Comparison of ENCODE assay signal across 39 cellular contexts in the genomic region with DNA sequence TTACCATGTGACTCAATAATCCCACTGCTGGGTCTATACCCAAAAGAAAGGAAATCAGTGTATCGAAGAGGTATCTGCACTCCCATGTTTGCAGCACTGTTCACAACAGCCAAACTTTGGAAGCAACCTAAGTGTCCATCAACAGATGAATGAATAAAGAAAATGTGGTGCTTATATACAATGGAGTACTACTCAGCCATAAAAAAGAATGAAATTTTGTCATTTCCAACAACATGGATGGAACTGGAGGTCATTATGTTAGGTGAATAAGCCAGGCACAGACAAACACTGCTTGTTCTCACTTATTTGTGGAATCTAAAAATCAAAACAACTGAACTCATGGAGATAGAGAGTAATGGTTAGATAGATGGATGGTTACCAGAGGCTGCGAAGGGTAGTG.
"Had no signal": no experiment of that assay in that cellular context is flagged by ENCODE, and none has a peak within 500 bp of the region (broad histone marks: within the 10 kb centered on the region; RNA-seq: fewer than 3 reads in every experiment).

No MANE protein-coding gene starts in this region.

- H3K4me1 ChIP-seq: adrenal gland, ascending aorta, body of pancreas, breast epithelium had no signal

- DNase-seq: activated effector memory CD4-positive, alpha-beta T cell treated with anti-CD3 and anti-CD28 coated beads, Interleukin-2, amount 50 U/mL, for 16 hours; activated effector memory CD4-positive, alpha-beta T cell treated with Interleukin-2 at 50 U/mL for 16 hours; activated gamma-delta T cell; activated gamma-delta T cell treated with Interleukin-2 at 50 U/mL for 16 hours; activated naive CD4-positive, alpha-beta T cell; activated naive CD4-positive, alpha-beta T cell treated with anti-CD3 and anti-CD28 coated beads for 36 hours; activated naive CD4-positive, alpha-beta T cell treated with anti-CD3 and anti-CD28 coated beads, Interleukin-2, amount 10 ng/mL, durations not matched to agents 7 days and 5 days; activated naive CD4-positive, alpha-beta T cell treated with anti-CD3 and anti-CD28 coated beads, Interleukin-2, amount 50 U/mL, for 16 hours; activated naive CD4-positive, alpha-beta T cell treated with Interleukin-2 at 50 U/mL for 16 hours; activated naive CD8-positive, alpha-beta T cell treated with anti-CD3 and anti-CD28 coated beads for 36 hours; activated naive CD8-positive, alpha-beta T cell treated with anti-CD3 and anti-CD28 coated beads, Interleukin-2, amount 10 ng/mL, durations not matched to agents 7 days and 5 days; activated naive CD8-positive, alpha-beta T cell treated with anti-CD3 and anti-CD28 coated beads, Interleukin-2, amount 50 U/mL, for 24 hours; activated T-cell treated with anti-CD3 and anti-CD28 coated beads, Interleukin-2, amount 50 U/mL, for 24 hours; activated T-cell treated with anti-CD3 and anti-CD28 coated beads, Interleukin-2, amount 50 U/mL, for 4 hours; activated T-cell treated with anti-CD3 and anti-CD28 coated beads, Interleukin-2, amount 50 U/mL, for 48 hours; activated T-cell treated with anti-CD3 and anti-CD28 coated beads, Interleukin-2, amount 50 U/mL, for 72 hours; adrenal gland; amniotic stem cell; amygdala; anterior cingulate cortex; aorta; body of pancreas; brain microvascular endothelial cell; caudate nucleus; central memory CD4-positive, alpha-beta T cell; cerebellar nuclear complex had no signal

- H3K36me3 ChIP-seq: adrenal gland, breast epithelium had no signal

- FAIRE-seq: astrocyte, bronchial epithelial cell had no signal

- H3K27me3 Mint-ChIP-seq: activated naive CD4-positive, alpha-beta T cell treated with anti-CD3 and anti-CD28 coated beads, Interleukin-2, amount 10 ng/mL, durations not matched to agents 7 days and 5 days; activated naive CD4-positive, alpha-beta T cell treated with anti-CD3 and anti-CD28 coated beads, Interleukin-2, amount 50 U/mL, for 24 hours; activated naive CD8-positive, alpha-beta T cell; activated naive CD8-positive, alpha-beta T cell treated with anti-CD3 and anti-CD28 coated beads for 36 hours; activated naive CD8-positive, alpha-beta T cell treated with anti-CD3 and anti-CD28 coated beads, Interleukin-2, amount 10 ng/mL, durations not matched to agents 7 days and 5 days; activated naive CD8-positive, alpha-beta T cell treated with anti-CD3 and anti-CD28 coated beads, Interleukin-2, amount 50 U/mL, for 24 hours; activated T-cell treated with anti-CD3 and anti-CD28 coated beads, Interleukin-2, amount 50 U/mL, for 24 hours; activated T-helper 17 cell treated with anti-CD3 and anti-CD28 coated beads, Interleukin-2, amount 50 U/mL, for 72 hours; brain; central memory CD8-positive, alpha-beta T cell had no signal

- H3K9me3 ChIP-seq: adrenal gland, ascending aorta, body of pancreas, breast epithelium had no signal

- H3K4me3 ChIP-seq: adrenal gland, ascending aorta, body of pancreas, breast epithelium, cardiac muscle cell had no signal

- H3K4me3 Mint-ChIP-seq: activated naive CD4-positive, alpha-beta T cell treated with anti-CD3 and anti-CD28 coated beads for 36 hours; activated naive CD4-positive, alpha-beta T cell treated with anti-CD3 and anti-CD28 coated beads, Interleukin-2, amount 10 ng/mL, durations not matched to agents 7 days and 5 days; activated naive CD4-positive, alpha-beta T cell treated with anti-CD3 and anti-CD28 coated beads, Interleukin-2, amount 50 U/mL, for 24 hours; activated naive CD8-positive, alpha-beta T cell; activated naive CD8-positive, alpha-beta T cell treated with anti-CD3 and anti-CD28 coated beads for 36 hours; activated naive CD8-positive, alpha-beta T cell treated with anti-CD3 and anti-CD28 coated beads, Interleukin-2, amount 10 ng/mL, durations not matched to agents 7 days and 5 days; activated naive CD8-positive, alpha-beta T cell treated with anti-CD3 and anti-CD28 coated beads, Interleukin-2, amount 50 U/mL, for 24 hours; activated T-cell treated with anti-CD3 and anti-CD28 coated beads, Interleukin-2, amount 50 U/mL, for 24 hours; activated T-cell treated with anti-CD3 and anti-CD28 coated beads, Interleukin-2, amount 50 U/mL, for 4 hours; activated T-cell treated with anti-CD3 and anti-CD28 coated beads, Interleukin-2, amount 50 U/mL, for 72 hours; activated T-helper 1 cell treated with anti-CD3 and anti-CD28 coated beads, Interleukin-12 subunit alpha, Interleukin-12 subunit beta, Interleukin-2, Interleukin-4 antibody, amounts not matched to agents 30 ng/mL and 10 ng/mL and 1 ng/mL, durations not matched to agents 14 hours and 24 hours and 36 hours; activated T-helper 17 cell treated with anti-CD3 and anti-CD28 coated beads, Interleukin-2, amount 50 U/mL, for 72 hours; brain; central memory CD8-positive, alpha-beta T cell had no signal

- H3K27ac Mint-ChIP-seq: activated naive CD4-positive, alpha-beta T cell treated with anti-CD3 and anti-CD28 coated beads for 36 hours; activated naive CD4-positive, alpha-beta T cell treated with anti-CD3 and anti-CD28 coated beads, Interleukin-2, amount 10 ng/mL, durations not matched to agents 7 days and 5 days; activated naive CD4-positive, alpha-beta T cell treated with anti-CD3 and anti-CD28 coated beads, Interleukin-2, amount 50 U/mL, for 24 hours; activated naive CD4-positive, alpha-beta T cell treated with anti-CD3 and anti-CD28 coated beads, Interleukin-2, amount 50 U/mL, for 72 hours; activated naive CD8-positive, alpha-beta T cell; activated naive CD8-positive, alpha-beta T cell treated with anti-CD3 and anti-CD28 coated beads for 36 hours; activated naive CD8-positive, alpha-beta T cell treated with anti-CD3 and anti-CD28 coated beads, Interleukin-2, amount 10 ng/mL, durations not matched to agents 7 days and 5 days; activated naive CD8-positive, alpha-beta T cell treated with anti-CD3 and anti-CD28 coated beads, Interleukin-2, amount 50 U/mL, for 24 hours; activated T-cell treated with anti-CD3 and anti-CD28 coated beads, Interleukin-2, amount 50 U/mL, for 24 hours; activated T-cell treated with anti-CD3 and anti-CD28 coated beads, Interleukin-2, amount 50 U/mL, for 72 hours; activated T-helper 1 cell treated with anti-CD3 and anti-CD28 coated beads, Interleukin-12 subunit alpha, Interleukin-12 subunit beta, Interleukin-2, Interleukin-4 antibody, amounts not matched to agents 30 ng/mL and 10 ng/mL and 1 ng/mL, durations not matched to agents 14 hours and 24 hours and 36 hours; activated T-helper 17 cell treated with anti-CD3 and anti-CD28 coated beads, Interleukin-2, amount 50 U/mL, for 72 hours; activated T-helper 2 cell treated with anti-CD3 and anti-CD28 coated beads, Interferon-gamma antibody, Interleukin-2, Interleukin-4, amounts not matched to agents 10 μg/mL and 5 μg/mL and 100 μg/mL, durations not matched to agents 14 hours and 24 hours and 36 hours; brain had no signal

- H3K27me3 ChIP-seq: adrenal gland, ascending aorta, body of pancreas, brain microvascular endothelial cell, breast epithelium, cardiac muscle cell had no signal

- H3K9me3 Mint-ChIP-seq: activated naive CD4-positive, alpha-beta T cell treated with anti-CD3 and anti-CD28 coated beads for 36 hours; activated naive CD4-positive, alpha-beta T cell treated with anti-CD3 and anti-CD28 coated beads, Interleukin-2, amount 10 ng/mL, durations not matched to agents 7 days and 5 days; activated naive CD4-positive, alpha-beta T cell treated with anti-CD3 and anti-CD28 coated beads, Interleukin-2, amount 50 U/mL, for 24 hours; activated naive CD4-positive, alpha-beta T cell treated with anti-CD3 and anti-CD28 coated beads, Interleukin-2, amount 50 U/mL, for 72 hours; activated naive CD8-positive, alpha-beta T cell treated with anti-CD3 and anti-CD28 coated beads for 36 hours; activated naive CD8-positive, alpha-beta T cell treated with anti-CD3 and anti-CD28 coated beads, Interleukin-2, amount 50 U/mL, for 24 hours; activated T-cell treated with anti-CD3 and anti-CD28 coated beads, Interleukin-2, amount 50 U/mL, for 24 hours; activated T-cell treated with anti-CD3 and anti-CD28 coated beads, Interleukin-2, amount 50 U/mL, for 4 hours; activated T-helper 17 cell treated with anti-CD3 and anti-CD28 coated beads, Interleukin-2, amount 50 U/mL, for 72 hours; activated T-helper 2 cell treated with anti-CD3 and anti-CD28 coated beads, Interferon-gamma antibody, Interleukin-2, Interleukin-4, amounts not matched to agents 10 μg/mL and 5 μg/mL and 100 μg/mL, durations not matched to agents 14 hours and 24 hours and 36 hours; central memory CD8-positive, alpha-beta T cell had no signal

- H3K4me1 Mint-ChIP-seq: activated naive CD4-positive, alpha-beta T cell treated with anti-CD3 and anti-CD28 coated beads, Interleukin-2, amount 50 U/mL, for 24 hours; activated naive CD8-positive, alpha-beta T cell treated with anti-CD3 and anti-CD28 coated beads for 36 hours; activated naive CD8-positive, alpha-beta T cell treated with anti-CD3 and anti-CD28 coated beads, Interleukin-2, amount 10 ng/mL, durations not matched to agents 7 days and 5 days; activated naive CD8-positive, alpha-beta T cell treated with anti-CD3 and anti-CD28 coated beads, Interleukin-2, amount 50 U/mL, for 24 hours; brain; central memory CD8-positive, alpha-beta T cell had no signal

- H3K27ac ChIP-seq: adrenal gland, ascending aorta, body of pancreas, brain microvascular endothelial cell, breast epithelium, cardiac muscle cell had no signal

- ATAC-seq: activated naive CD4-positive, alpha-beta T cell treated with anti-CD3 and anti-CD28 coated beads, Interleukin-2, amount 50 U/mL, for 72 hours; activated naive CD8-positive, alpha-beta T cell treated with anti-CD3 and anti-CD28 coated beads, Interleukin-2, amount 50 U/mL, for 24 hours; activated T-cell treated with anti-CD3 and anti-CD28 coated beads, Interleukin-2, amount 50 U/mL, for 4 hours; activated T-cell treated with anti-CD3 and anti-CD28 coated beads, Interleukin-2, amount 50 U/mL, for 72 hours; activated T-helper 17 cell treated with anti-CD3 and anti-CD28 coated beads, Interleukin-2, amount 50 U/mL, for 72 hours; body of pancreas had no signal
